ENCODE assay signal across 11 cellular contexts in the genomic region with DNA sequence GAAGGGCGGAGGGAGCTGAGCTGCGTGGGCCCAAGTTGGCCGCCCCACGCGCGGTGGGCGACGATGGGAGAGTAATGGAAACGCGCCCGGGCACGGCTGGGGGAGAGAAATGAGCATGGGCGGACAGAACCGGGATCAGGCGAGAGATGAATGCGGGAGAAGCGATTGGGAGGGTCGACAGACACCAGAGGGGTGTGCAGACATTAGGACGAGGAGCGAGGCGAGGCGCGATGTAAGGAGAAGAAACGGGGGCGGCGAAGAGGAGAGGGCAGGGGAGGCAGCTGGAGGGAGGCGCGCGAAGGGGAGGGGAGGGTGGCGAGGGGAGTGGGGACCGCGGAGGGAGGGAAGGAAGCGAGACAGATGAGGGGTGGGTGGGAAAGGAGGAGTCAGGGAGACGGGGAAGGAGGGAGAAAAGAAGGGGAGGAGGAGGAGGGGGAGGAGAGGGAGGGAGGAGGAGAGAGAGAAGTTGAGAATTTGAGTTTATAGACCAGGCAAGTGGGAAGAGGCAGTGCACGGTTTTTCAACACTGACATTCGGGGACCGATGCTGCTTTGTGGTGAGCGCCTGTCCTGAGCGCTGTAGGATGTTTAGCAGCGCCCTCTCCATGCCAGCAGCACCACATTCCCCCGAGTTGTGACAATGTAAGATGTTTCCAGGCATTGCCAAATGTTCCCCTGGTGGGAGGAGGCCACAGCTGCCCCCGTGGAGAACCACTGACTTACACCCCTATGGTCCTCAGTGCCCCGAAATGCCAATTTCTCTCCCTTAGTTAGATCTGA. TPM values are rescaled to one million over a fixed set of nuclear protein-coding genes. Genes with fewer than 3 reads are reported as not detected.
DNase-seq lines count a peak whose midpoint lies in the region; ATAC-seq, FAIRE-seq and TF ChIP-seq lines count a peak whose summit lies in the region.
"Had no signal": no experiment of that assay in that cellular context is flagged by ENCODE, and none has a peak within 500 bp of the region (broad histone marks: within the 10 kb centered on the region; RNA-seq: fewer than 3 reads in every experiment).

Gene SHISA7 (minus strand): TSS at position 256 of the 779 bp plus-strand sequence. CDS start 437 bp downstream, outside the sequence.

- WGBS in suprapubic skin: 4% methylated on average over 43 of the region's 43 CpGs

- POLR2A ChIA-PET in PC-3 (lab: Charles Lee; ENCODE audit: unreplicated experiment): no interaction called here

- TF ChIP-seq CTCF in PC-3 (conservative IDR thresholded peaks at IDR 0.05; ENCODE audit: low read depth, low read length) (no peak), suprapubic skin (IDR thresholded peaks at IDR 0.05) (no peak)

- no peak within 1 kb of the TSS for H3K4me2 ChIP-seq in PC-3 (ENCODE audit: low read length)
- H3K4me2 ChIP-seq: BLaER1 had no signal

- H4K20me1 ChIP-seq in PC-3 (ENCODE audit: low read length): no peaks in the 10 kb centered on the region; the same call in 1 of the 2 replicates

- no peaks in the 10 kb centered on the region for H3K9me3 Mint-ChIP-seq in activated T-cell treated with anti-CD3 and anti-CD28 coated beads, Interleukin-2, amount 50 U/mL, for 4 hours

- TF ChIP-seq EP300 in suprapubic skin (IDR thresholded peaks at IDR 0.05): no peak

- CTCF ChIA-PET in PC-3 (lab: Charles Lee): no interaction called here

- H3K36me3 ChIP-seq in PC-3 (ENCODE audit: low read depth, low read length) (no peaks in the 10 kb centered on the region), suprapubic skin (no peaks in the 10 kb centered on the region)
- H3K36me3 ChIP-seq: adrenal gland, BLaER1 had no signal

- peaks cover 22% of the 10 kb centered on the region for H3K4me1 Mint-ChIP-seq in activated T-cell treated with anti-CD3 and anti-CD28 coated beads, Interleukin-2, amount 50 U/mL, for 4 hours (ENCODE audit: low read depth)

- TF ChIP-seq POLR2A in suprapubic skin (IDR thresholded peaks at IDR 0.05) (no peak), GM12892 (IDR thresholded peaks at IDR 0.05; ENCODE audit: low read depth, low read length) (no peak)

- no peaks in the 10 kb centered on the region for H3K4me1 ChIP-seq in PC-3 (ENCODE audit: insufficient read depth, low read length)
- H3K4me1 ChIP-seq in suprapubic skin: peaks cover 43% of the 10 kb centered on the region
- H3K4me1 ChIP-seq: adrenal gland had no signal

- no peak within 1 kb of the TSS for H3K9ac ChIP-seq in PC-3 (ENCODE audit: low read length)
- H3K9ac ChIP-seq: BLaER1 had no signal

- no peak within 1 kb of the TSS for H2AFZ ChIP-seq in PC-3 (ENCODE audit: low read length)

- H3K4me3 Mint-ChIP-seq in activated T-cell treated with anti-CD3 and anti-CD28 coated beads, Interleukin-2, amount 50 U/mL, for 4 hours: peak within 1 kb of the TSS; percentile 26

- no peak for FAIRE-seq in GM12892 (lab: Jason Lieb, UNC)

- no peaks in the 10 kb centered on the region for H3K36me3 Mint-ChIP-seq in activated T-cell treated with anti-CD3 and anti-CD28 coated beads, Interleukin-2, amount 50 U/mL, for 4 hours (ENCODE audit: insufficient read depth)

- H3K9me3 ChIP-seq in PC-3 (ENCODE audit: low read length): no peaks in the 10 kb centered on the region
- H3K9me3 ChIP-seq in suprapubic skin: no peaks in the 10 kb centered on the region
- H3K9me3 ChIP-seq: adrenal gland had no signal

- H3K4me3 ChIP-seq in PC-3 (ENCODE audit: low read length) (no peak within 1 kb of the TSS), suprapubic skin (peak within 1 kb of the TSS; percentile 23)
- H3K4me3 ChIP-seq: adrenal gland, BLaER1 had no signal

- intact Hi-C loops in PC-3 (cut with micrococcal nuclease): no loop called here

- H3K27me3 ChIP-seq in PC-3 (ENCODE audit: low read length): peaks cover 55% of the 10 kb centered on the region
- peaks cover 82% of the 10 kb centered on the region for H3K27me3 ChIP-seq in suprapubic skin

- no peak for ATAC-seq in activated T-cell treated with anti-CD3 and anti-CD28 coated beads, Interleukin-2, amount 50 U/mL, for 4 hours
- ATAC-seq in PC-3: peak; percentile 30; the same call in 1 of the 2 replicates

- H3K27ac ChIP-seq in PC-3 (ENCODE audit: low read length) (no peak within 1 kb of the TSS), suprapubic skin (no peak within 1 kb of the TSS)
- H3K27ac ChIP-seq: adrenal gland, BLaER1 had no signal

- no peaks in the 10 kb centered on the region for H3K79me2 ChIP-seq in PC-3 (ENCODE audit: low read length)

- BruUV-seq in PC-3 (replicated peaks; lab: Mats Ljungman, UMichigan): no TSS peak

- no peak for DNase-seq in activated T-cell treated with anti-CD3 and anti-CD28 coated beads, Interleukin-2, amount 50 U/mL, for 4 hours
- DNase-seq in activated T-cell treated with anti-CD3 and anti-CD28 coated beads, Interleukin-2, amount 50 U/mL, for 1 hour: no peak
- DNase-seq in PC-3: peak; percentile 23
- DNase-seq in hippocampal formation (lab: John Stamatoyannopoulos, UW): peak; percentile 36 to 54
- no peak for DNase-seq in suprapubic skin (ENCODE audit: low spot score in 2 of 2)
- DNase-seq in stimulated activated CD4-positive, alpha-beta T cell treated with anti-CD3 and anti-CD28 coated beads, Interleukin-2, amount 100 ng/mL, for 24 hours: no peak
- no peak for DNase-seq in EL
- DNase-seq in GM12892 (ENCODE audit: insufficient read length): no peak
- DNase-seq: activated CD4-positive, alpha-beta T cell treated with anti-CD3 and anti-CD28 coated beads, Interleukin-2, amount 50 U/mL, for 4 hours; adrenal gland had no signal

- no peaks in the 10 kb centered on the region for H3K9me2 ChIP-seq in PC-3 (replicated peaks; ENCODE audit: low read length)

- H3F3A ChIP-seq in PC-3 (ENCODE audit: low read length, unreplicated experiment): no peaks in the 10 kb centered on the region

- H3K27me3 Mint-ChIP-seq in activated T-cell treated with anti-CD3 and anti-CD28 coated beads, Interleukin-2, amount 50 U/mL, for 4 hours (ENCODE audit: low read depth): peaks cover 67% of the 10 kb centered on the region

RNA-seq across cellular contexts. Expression of gene SHISA7, which starts in this region (rescaled TPM):
- total RNA-seq in activated T-cell treated with anti-CD3 and anti-CD28 coated beads, Interleukin-2, amount 50 U/mL, for 4 hours: not detected
- not detected in 2 replicates for total RNA-seq in PC-3 (2014; rRNA removed)
- under 1 TPM in 2 of 4 donors, not detected in 2; 0.08 to 0.26 TPM for total RNA-seq in suprapubic skin
- polyA plus RNA-seq in GM12892 (2012; ENCODE audit: missing spikeins): 0.08 TPM

Comparison
In these comparisons a context has a peak if more than half of its experiments do, and no peak if none do; other contexts are left out.
1. Peak in DNase-seq and ATAC-seq in PC-3; RNA of the gene not detected or under 1 TPM.
2. DNase-seq: peak in hippocampal formation (2 of 2); none in activated T-cell treated with anti-CD3 and anti-CD28 coated beads, Interleukin-2, amount 50 U/mL, for 4 hours (single experiment), activated T-cell treated with anti-CD3 and anti-CD28 coated beads, Interleukin-2, amount 50 U/mL, for 1 hour (single experiment), suprapubic skin (0 of 2), stimulated activated CD4-positive, alpha-beta T cell treated with anti-CD3 and anti-CD28 coated beads, Interleukin-2, amount 100 ng/mL, for 24 hours (0 of 2), EL (single experiment) and GM12892 (single experiment).